ENCODE assay signal across 10 cellular contexts in the genomic region with DNA sequence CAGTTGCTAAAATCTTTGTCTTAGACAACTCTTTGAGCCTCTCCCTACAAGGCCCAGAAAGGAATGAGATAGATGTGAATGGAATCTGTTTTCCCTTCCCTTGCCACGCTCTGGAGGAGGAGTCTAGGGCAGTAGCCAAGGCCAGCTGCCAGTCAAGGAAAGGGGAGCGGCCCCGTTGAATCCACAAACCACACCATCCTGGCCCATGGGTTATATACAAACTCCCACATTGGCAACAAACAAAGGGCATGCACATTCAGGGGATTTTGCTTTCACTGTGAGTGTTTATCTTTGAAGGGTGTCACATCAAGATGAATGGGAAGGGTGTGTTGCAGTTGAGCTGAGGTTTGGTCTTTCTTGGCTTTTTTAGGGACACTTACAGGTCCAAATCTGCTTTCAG. TPM values are rescaled to one million over a fixed set of nuclear protein-coding genes. Genes with fewer than 3 reads are reported as not detected.
DNase-seq lines count a peak whose midpoint lies in the region; ATAC-seq lines count a peak whose summit lies in the region.
"Had no signal": no experiment of that assay in that cellular context is flagged by ENCODE, and none has a peak within 500 bp of the region (broad histone marks: within the 10 kb centered on the region; RNA-seq: fewer than 3 reads in every experiment).

No MANE protein-coding gene starts in this region.

- peaks cover 90% of the 10 kb centered on the region for H3K4me1 Mint-ChIP-seq in activated naive CD4-positive, alpha-beta T cell treated with anti-CD3 and anti-CD28 coated beads, Interleukin-2, amount 50 U/mL, for 24 hours
- peaks cover 89% of the 10 kb centered on the region for H3K4me1 Mint-ChIP-seq in activated T-helper 1 cell treated with anti-CD3 and anti-CD28 coated beads, Interleukin-12 subunit alpha, Interleukin-12 subunit beta, Interleukin-2, Interleukin-4 antibody, amounts not matched to agents 30 ng/mL and 10 ng/mL and 1 ng/mL, durations not matched to agents 14 hours and 24 hours and 36 hours (ENCODE audit: low read depth)

- H3K27me3 Mint-ChIP-seq in activated naive CD4-positive, alpha-beta T cell treated with anti-CD3 and anti-CD28 coated beads, Interleukin-2, amount 50 U/mL, for 24 hours: no peaks in the 10 kb centered on the region
- H3K27me3 Mint-ChIP-seq in activated T-helper 1 cell treated with anti-CD3 and anti-CD28 coated beads, Interleukin-12 subunit alpha, Interleukin-12 subunit beta, Interleukin-2, Interleukin-4 antibody, amounts not matched to agents 30 ng/mL and 10 ng/mL and 1 ng/mL, durations not matched to agents 14 hours and 24 hours and 36 hours (ENCODE audit: insufficient read depth): no peaks in the 10 kb centered on the region

- peaks cover 11% of the 10 kb centered on the region for H3K36me3 Mint-ChIP-seq in activated naive CD4-positive, alpha-beta T cell treated with anti-CD3 and anti-CD28 coated beads, Interleukin-2, amount 50 U/mL, for 24 hours
- H3K36me3 Mint-ChIP-seq in activated T-helper 1 cell treated with anti-CD3 and anti-CD28 coated beads, Interleukin-12 subunit alpha, Interleukin-12 subunit beta, Interleukin-2, Interleukin-4 antibody, amounts not matched to agents 30 ng/mL and 10 ng/mL and 1 ng/mL, durations not matched to agents 14 hours and 24 hours and 36 hours (ENCODE audit: low read depth): peaks cover 35% of the 10 kb centered on the region

- no peak overlapping the region for H3K4me3 Mint-ChIP-seq in activated naive CD4-positive, alpha-beta T cell treated with anti-CD3 and anti-CD28 coated beads, Interleukin-2, amount 50 U/mL, for 24 hours
- peak overlapping the region; percentile 68 for H3K4me3 Mint-ChIP-seq in activated T-helper 1 cell treated with anti-CD3 and anti-CD28 coated beads, Interleukin-12 subunit alpha, Interleukin-12 subunit beta, Interleukin-2, Interleukin-4 antibody, amounts not matched to agents 30 ng/mL and 10 ng/mL and 1 ng/mL, durations not matched to agents 14 hours and 24 hours and 36 hours
- H3K4me3 Mint-ChIP-seq: nephron had no signal

- intact Hi-C loops in activated T-helper 1 cell treated with anti-CD3 and anti-CD28 coated beads, Interleukin-12 subunit alpha, Interleukin-12 subunit beta, Interleukin-2, Interleukin-4 antibody, amounts not matched to agents 30 ng/mL and 10 ng/mL and 1 ng/mL, durations not matched to agents 14 hours and 24 hours and 36 hours (cut with micrococcal nuclease): loop anchor here (1.0 to 10.0 kb wide), 3 partner anchors 11 to 1380 kb away; a partner anchor contains a TSS

- H3K9me3 Mint-ChIP-seq in activated naive CD4-positive, alpha-beta T cell treated with anti-CD3 and anti-CD28 coated beads, Interleukin-2, amount 50 U/mL, for 24 hours: no peaks in the 10 kb centered on the region
- peaks cover 13% of the 10 kb centered on the region for H3K9me3 Mint-ChIP-seq in activated T-helper 1 cell treated with anti-CD3 and anti-CD28 coated beads, Interleukin-12 subunit alpha, Interleukin-12 subunit beta, Interleukin-2, Interleukin-4 antibody, amounts not matched to agents 30 ng/mL and 10 ng/mL and 1 ng/mL, durations not matched to agents 14 hours and 24 hours and 36 hours
- H3K9me3 Mint-ChIP-seq: nephron had no signal

- ATAC-seq in HG02763 (IDR thresholded peaks at IDR 0.05; ENCODE audit: unreplicated experiment) (no peak), GM21737 (IDR thresholded peaks at IDR 0.05; ENCODE audit: unreplicated experiment) (no peak)

- peak overlapping the region; percentile 81 for H3K27ac Mint-ChIP-seq in activated naive CD4-positive, alpha-beta T cell treated with anti-CD3 and anti-CD28 coated beads, Interleukin-2, amount 50 U/mL, for 24 hours
- peak overlapping the region; percentile 89 for H3K27ac Mint-ChIP-seq in activated T-helper 1 cell treated with anti-CD3 and anti-CD28 coated beads, Interleukin-12 subunit alpha, Interleukin-12 subunit beta, Interleukin-2, Interleukin-4 antibody, amounts not matched to agents 30 ng/mL and 10 ng/mL and 1 ng/mL, durations not matched to agents 14 hours and 24 hours and 36 hours

- DNase-seq in activated naive CD4-positive, alpha-beta T cell treated with anti-CD3 and anti-CD28 coated beads, Interleukin-2, amount 50 U/mL, for 16 hours: no peak
- peak; percentile 57 for DNase-seq in activated T-helper 1 cell treated with anti-CD3 and anti-CD28 coated beads, Interleukin-12 subunit alpha, Interleukin-12 subunit beta, Interleukin-2, Interleukin-4 antibody, amounts not matched to agents 30 ng/mL and 10 ng/mL and 1 ng/mL, durations not matched to agents 14 hours and 24 hours and 36 hours (ENCODE audit: low spot score)
- DNase-seq in iris pigment epithelial cell (ENCODE audit: low read depth) (peak; percentile 71), NCI-H82 (lab: John Stamatoyannopoulos, UW) (no peak), NCI-H526 treated with DMSO at 0.1 percent for 48 hours (lab: John Stamatoyannopoulos, UW) (no peak)
- DNase-seq: NCI-H526 had no signal

RNA-seq across cellular contexts. Expression of a gene that starts 6.0 kb away (rescaled TPM):
- total RNA-seq in activated T-helper 1 cell treated with anti-CD3 and anti-CD28 coated beads, Interleukin-12 subunit alpha, Interleukin-12 subunit beta, Interleukin-2, Interleukin-4 antibody, amounts not matched to agents 30 ng/mL and 10 ng/mL and 1 ng/mL, durations not matched to agents 14 hours and 24 hours and 36 hours: 40.5 and 40.6 TPM in 2 replicates

Comparison
In these comparisons a context has a peak if more than half of its experiments do, and no peak if none do; other contexts are left out.
1. DNase-seq: peak in activated T-helper 1 cell treated with anti-CD3 and anti-CD28 coated beads, Interleukin-12 subunit alpha, Interleukin-12 subunit beta, Interleukin-2, Interleukin-4 antibody, amounts not matched to agents 30 ng/mL and 10 ng/mL and 1 ng/mL, durations not matched to agents 14 hours and 24 hours and 36 hours (single experiment) and iris pigment epithelial cell (single experiment); none in activated naive CD4-positive, alpha-beta T cell treated with anti-CD3 and anti-CD28 coated beads, Interleukin-2, amount 50 U/mL, for 16 hours (single experiment), NCI-H82 (single experiment) and NCI-H526 treated with DMSO at 0.1 percent for 48 hours (single experiment).